ENCODE assay signal across 16 cellular contexts in genomic region chr2:179584760-179585159, GRCh38.
DNase-seq lines count a peak whose midpoint lies in the region; ATAC-seq and TF ChIP-seq lines count a peak whose summit lies in the region.
"Had no signal": no experiment of that assay in that cellular context is flagged by ENCODE, and none has a peak within 500 bp of the region (broad histone marks: within the 10 kb centered on the region; RNA-seq: fewer than 3 reads in every experiment).

No MANE protein-coding gene starts in this region.

- peaks cover 13% of the 10 kb centered on the region for H3K4me1 ChIP-seq in psoas muscle
- H3K4me1 ChIP-seq: BLaER1 treated with 17β-estradiol and CSF1 and Interleukin-3, amounts not matched to agents 10 nM and 100 nM had no signal

- peak; percentile 79 for ATAC-seq in left lobe of liver
- peak; percentile 59 to 88 (median 76) for ATAC-seq in psoas muscle

- peaks cover 7% of the 10 kb centered on the region for H3K9me3 ChIP-seq in psoas muscle
- H3K9me3 ChIP-seq: BLaER1 treated with 17β-estradiol and CSF1 and Interleukin-3, amounts not matched to agents 10 nM and 100 nM; HAP-1 had no signal

- no peak overlapping the region for H3K4me3 ChIP-seq in psoas muscle
- H3K4me3 ChIP-seq: BLaER1 treated with 17β-estradiol and CSF1 and Interleukin-3, amounts not matched to agents 10 nM and 100 nM; GM23248; HAP-1 had no signal

- intact Hi-C loops in psoas muscle (cut with DNase I) = no loop called here

- no peak for TF ChIP-seq CTCF in 22Rv1 (IDR thresholded peaks at IDR 0.05)
- TF ChIP-seq CTCF in psoas muscle (IDR thresholded peaks at IDR 0.05) = no peak

- no peaks in the 10 kb centered on the region for H3K36me3 ChIP-seq in psoas muscle (ENCODE audit: insufficient read depth in 1 of 2, low read depth in 1 of 2)
- H3K36me3 ChIP-seq: BLaER1 treated with 17β-estradiol and CSF1 and Interleukin-3, amounts not matched to agents 10 nM and 100 nM; HAP-1 had no signal

- H3K27ac ChIP-seq in 22Rv1 (peak overlapping the region; percentile 100), psoas muscle (peak overlapping the region; percentile 32)
- H3K27ac ChIP-seq: BLaER1 treated with 17β-estradiol and CSF1 and Interleukin-3, amounts not matched to agents 10 nM and 100 nM; GM23248 had no signal

- H3K27me3 ChIP-seq in psoas muscle (ENCODE audit: insufficient read depth in 3 of 3, low read length in 2 of 3) = no peaks in the 10 kb centered on the region
- H3K27me3 ChIP-seq: BLaER1 treated with 17β-estradiol and CSF1 and Interleukin-3, amounts not matched to agents 10 nM and 100 nM had no signal

- DNase-seq in DMS53 (lab: John Stamatoyannopoulos, UW) = peak; percentile 8
- no peak for DNase-seq in DMS53 treated with DMSO at 0.1 percent for 48 hours (lab: John Stamatoyannopoulos, UW; ENCODE audit: unreplicated experiment)
- peak; percentile 46 for DNase-seq in left lobe of liver (ENCODE audit: low spot score)
- no peak for DNase-seq in psoas muscle
- no peak for DNase-seq in ACHN
- DNase-seq in NCI-H187 (lab: John Stamatoyannopoulos, UW) = no peak
- DNase-seq in iPS-NIHi7 (ENCODE audit: extremely low spot score) = no peak
- DNase-seq: 8988T; Caco-2; CD8-positive, alpha-beta memory T cell; DMS79 treated with DMSO at 0.1 percent for 48 hours; GF-D8; GM23248 had no signal

- in situ Hi-C loops in ACHN (cut with HindIII; ENCODE audit: low pct_ligation_motif_present, low pct_unique_long_range_greater_than_20kb, low sequenced_read_pairs) = no loop called here

Comparison
In these comparisons a context has a peak if more than half of its experiments do, and no peak if none do; other contexts are left out.
1. DNase-seq: peak in DMS53 (single experiment) and left lobe of liver (single experiment); none in DMS53 treated with DMSO at 0.1 percent for 48 hours (single experiment), psoas muscle (0 of 2), ACHN (single experiment), NCI-H187 (0 of 2) and iPS-NIHi7 (single experiment).